ENCODE assay signal across 1 cellular context in genomic region chr1:236602171-236602570, GRCh38.
TF ChIP-seq lines count a peak whose summit lies in the region.

No MANE protein-coding gene starts in this region.

TF ChIP-seq in endothelial cell of umbilical vein, 7 proteins besides CTCF, POLR2A, EP300 and RAD21:
- TF ChIP-seq MAX (IDR thresholded peaks at IDR 0.05; ENCODE audit: insufficient read depth, insufficient read length) = no peak
